1 cellular context compared by ENCODE assay signal in genomic region chr14:75542585-75543091, GRCh38.
TF ChIP-seq lines count a peak whose summit lies in the region.

No MANE protein-coding gene starts in this region.

TF ChIP-seq in K562, 482 proteins besides CTCF, POLR2A, EP300 and RAD21 (continued from another document):
- TF ChIP-seq ZBTB11 (CRISPR knock-in tag; IDR thresholded peaks at IDR 0.05) (0 out of 6 replicates have a peak, but pooled peaks of 1 of the 3 experiments have one; percentile 25), VEZF1 (CRISPR knock-in tag; IDR thresholded peaks at IDR 0.05) (peak; percentile 17; the same call in 1 of the 2 replicates), ZZZ3 (IDR thresholded peaks at IDR 0.05) (no peak), ZNF766 (CRISPR knock-in tag; conservative IDR thresholded peaks at IDR 0.05) (0 out of 2 replicates have a peak, but pooled peaks have one; percentile 32), SPI1 (IDR thresholded peaks at IDR 0.05; ENCODE audit: borderline replicate concordance, low read depth, low read length) (peak; percentile 46; the same call in 1 of the 2 replicates), ZNF740 (CRISPR knock-in tag; IDR thresholded peaks at IDR 0.05) (no peak), ZNF740 (tag; IDR thresholded peaks at IDR 0.05) (no peak)
TF ChIP-seq in K562: peak in this region for 8.
